Comparison of ENCODE assay signal across 8 cellular contexts in genomic region chr3:186567072-186567921, GRCh38.
DNase-seq lines count a peak whose midpoint lies in the region; ATAC-seq and TF ChIP-seq lines count a peak whose summit lies in the region.

TSS of gene TBCCD1 (minus strand) at chr3:186567339. CDS start at chr3:186564329, 3,010 bp downstream.

- DNase-seq in Ammon's horn (ENCODE audit: low spot score) (peak; percentile 91), NCI-H510A (lab: John Stamatoyannopoulos, UW) (peak; percentile 62), choroid plexus epithelial cell (ENCODE audit: low read depth) (peak; percentile 90), kidney glomerular epithelial cell (lab: John Stamatoyannopoulos, UW) (peak; percentile 62)
- DNase-seq in activated CD4-positive, alpha-beta T cell treated with anti-CD3 and anti-CD28 coated beads for 4 hours: peak; percentile 90 to 95
- DNase-seq in stimulated activated CD4-positive, alpha-beta T cell treated with anti-CD3 and anti-CD28 coated beads, Interleukin-15, amount 100 ng/mL, for 48 hours (ENCODE audit: low read depth in 2 of 2): peak; percentile 85 to 89

- no peak for TF ChIP-seq CTCF in choroid plexus epithelial cell (conservative IDR thresholded peaks at IDR 0.05; ENCODE audit: low read depth, low read length)

- peak within 1 kb of the TSS; percentile 91 for H3K4me3 ChIP-seq in choroid plexus epithelial cell (ENCODE audit: low read depth, low read length)

- ATAC-seq in HG03432 (IDR thresholded peaks at IDR 0.05; ENCODE audit: unreplicated experiment): peak; percentile 54

- TF ChIP-seq POLR2A in GM19193 (IDR thresholded peaks at IDR 0.05; ENCODE audit: extremely low read depth, insufficient read depth, insufficient read length): peak; percentile 97

Comparison
In these comparisons a context has a peak if more than half of its experiments do, and no peak if none do; other contexts are left out.
1. Peak in every context shown above with its lines: DNase-seq, ATAC-seq and H3K4me3 ChIP-seq.